Comparison of ENCODE assay signal across 15 cellular contexts in genomic region chr5:77360381-77360780, GRCh38.
DNase-seq lines count a peak whose midpoint lies in the region; ATAC-seq and TF ChIP-seq lines count a peak whose summit lies in the region.
"Had no signal": no experiment of that assay in that cellular context is flagged by ENCODE, and none has a peak within 500 bp of the region (broad histone marks: within the 10 kb centered on the region; RNA-seq: fewer than 3 reads in every experiment).

No MANE protein-coding gene starts in this region.

- no peak for ATAC-seq in GM18502 (IDR thresholded peaks at IDR 0.05; ENCODE audit: poor library complexity, unreplicated experiment)
- ATAC-seq: K562 had no signal

- H3K4me3 ChIP-seq in AG10803 (ENCODE audit: low read length) = no peak overlapping the region
- H3K4me3 ChIP-seq in fibroblast of mammary gland (ENCODE audit: control insufficient read depth, low read depth, low read length) = no peak overlapping the region
- H3K4me3 ChIP-seq: HAP-1, K562 had no signal

- TF ChIP-seq CTCF in AG10803 (conservative IDR thresholded peaks at IDR 0.05; ENCODE audit: low read length) = no peak
- TF ChIP-seq CTCF in fibroblast of mammary gland (conservative IDR thresholded peaks at IDR 0.05; ENCODE audit: control insufficient read depth, insufficient read depth, low read depth, low read length) = no peak

- intact Hi-C loops in posterior vena cava (cut with DNase I) = no loop called here

- peak; percentile 46 for DNase-seq in AG10803 (ENCODE audit: low read depth)
- DNase-seq in GM04504 (ENCODE audit: low read depth) = peak; percentile 37
- DNase-seq in NCI-H69 (lab: John Stamatoyannopoulos, UW) = peak; percentile 21
- DNase-seq in fibroblast of mammary gland (ENCODE audit: low read depth) = peak; percentile 20
- no peak for DNase-seq in posterior vena cava (ENCODE audit: low spot score)
- DNase-seq in DMS79 treated with DMSO at 0.1 percent for 48 hours (lab: John Stamatoyannopoulos, UW) = no peak
- no peak for DNase-seq in NCI-H2029 treated with DMSO at 0.1 percent for 48 hours (lab: John Stamatoyannopoulos, UW)
- DNase-seq: ACHN; BE2C; CD4-positive, alpha-beta memory T cell; DND-41; HFFc6 had no signal

Comparison
In these comparisons a context has a peak if more than half of its experiments do, and no peak if none do; other contexts are left out.
1. DNase-seq: peak in AG10803 (single experiment), GM04504 (single experiment), NCI-H69 (single experiment) and fibroblast of mammary gland (single experiment); none in posterior vena cava (single experiment), DMS79 treated with DMSO at 0.1 percent for 48 hours (single experiment) and NCI-H2029 treated with DMSO at 0.1 percent for 48 hours (single experiment).